In genomic region chr4:128525939-128526630, GRCh38 we compare ENCODE assay signal across 12 cellular contexts.
DNase-seq lines count a peak whose midpoint lies in the region; ATAC-seq and TF ChIP-seq lines count a peak whose summit lies in the region.
"Had no signal": no experiment of that assay in that cellular context is flagged by ENCODE, and none has a peak within 500 bp of the region (broad histone marks: within the 10 kb centered on the region; RNA-seq: fewer than 3 reads in every experiment).

No MANE protein-coding gene starts in this region.

- TF ChIP-seq POLR2A in prostate gland (IDR thresholded peaks at IDR 0.05) = no peak

- ATAC-seq in GM19463 (IDR thresholded peaks at IDR 0.05; ENCODE audit: unreplicated experiment) = no peak

- no peaks in the 10 kb centered on the region for H3K79me2 ChIP-seq in PC-9 (ENCODE audit: low read depth)

- no TSS peak for BruUV-seq in PC-9 (replicated peaks; lab: Mats Ljungman, UMichigan)

- peak; percentile 41 for DNase-seq in EH (ENCODE audit: low read depth)
- peak; percentile 24 to 97 for DNase-seq in PC-9
- DNase-seq in fibroblast of gingiva (ENCODE audit: low read depth) = peak; percentile 51
- peak; percentile 29 for DNase-seq in prostate gland (ENCODE audit: low spot score)
- DNase-seq in NCI-H1436 treated with DMSO at 0.1 percent for 48 hours (lab: John Stamatoyannopoulos, UW) = no peak
- DNase-seq in NCI-H1436 (lab: John Stamatoyannopoulos, UW) = no peak
- DNase-seq in iPS-NIHi7 (ENCODE audit: extremely low spot score) = no peak
- DNase-seq: activated CD4-positive, alpha-beta T cell treated with anti-CD3 and anti-CD28 coated beads for 1 hour; activated naive CD4-positive, alpha-beta T cell treated with Interleukin-2 at 50 U/mL for 16 hours; effector memory CD4-positive, alpha-beta T cell; kidney had no signal

- CTCF ChIA-PET in PC-9 (lab: Charles Lee) = no interaction called here

- H2AFZ ChIP-seq in PC-9 = no peak overlapping the region

- H3K27ac ChIP-seq in PC-9 (peak overlapping the region; percentile 98), prostate gland (peak overlapping the region; percentile 60 to 69)

- H3K9me2 ChIP-seq in PC-9 (ENCODE audit: insufficient read depth) = no peaks in the 10 kb centered on the region

- TF ChIP-seq CTCF in PC-9 (conservative IDR thresholded peaks at IDR 0.05) (no peak), prostate gland (IDR thresholded peaks at IDR 0.05) (no peak)

- H4K20me1 ChIP-seq in PC-9 (ENCODE audit: insufficient read depth) = no peaks in the 10 kb centered on the region

- H3K9me3 ChIP-seq in PC-9 (ENCODE audit: insufficient read depth, low read depth) (no peaks in the 10 kb centered on the region), prostate gland (no peaks in the 10 kb centered on the region)

- intact Hi-C loops in PC-9 (cut with micrococcal nuclease; ENCODE audit: unreplicated experiment) = loop anchor here (2.0 to 5.0 kb wide), 5 partner anchors 27 to 894 kb away; partner anchors contain the start of genes INTU and PGRMC2
- intact Hi-C loops in prostate gland (cut with DNase I) = no loop called here

- H3K4me3 ChIP-seq in PC-9 (peak overlapping the region; percentile 41; the same call in 1 of the 2 replicates), prostate gland (no peak overlapping the region)

- H3K4me1 ChIP-seq in PC-9 (replicated peaks; ENCODE audit: insufficient read depth) (peaks cover 66% of the 10 kb centered on the region), prostate gland (replicated peaks) (peaks cover 11% of the 10 kb centered on the region)

- peaks cover 30% of the 10 kb centered on the region for H3F3A ChIP-seq in PC-9 (ENCODE audit: insufficient read depth, low read depth)

- H3K27me3 ChIP-seq in PC-9 (ENCODE audit: insufficient read depth, low read depth) = no peaks in the 10 kb centered on the region
- H3K27me3 ChIP-seq in prostate gland (replicated peaks; ENCODE audit: insufficient read depth) = no peaks in the 10 kb centered on the region

- H3K4me2 ChIP-seq in PC-9 = peak overlapping the region; percentile 78

- 24% methylated on average over 1 of the region's 1 CpG for WGBS in prostate gland

- H3K36me3 ChIP-seq in PC-9 (ENCODE audit: low read depth) (no peaks in the 10 kb centered on the region), prostate gland (no peaks in the 10 kb centered on the region)

- POLR2A ChIA-PET in PC-9 (lab: Charles Lee; ENCODE audit: unreplicated experiment) = interaction anchor here (0.8 kb wide), 1 partner anchor 246 kb away, joined by 8 read pairs; no protein-coding TSS in a partner anchor

Comparison
In these comparisons a context has a peak if more than half of its experiments do, and no peak if none do; other contexts are left out.
1. DNase-seq: peak in EH (single experiment), PC-9 (2 of 2), fibroblast of gingiva (single experiment) and prostate gland (single experiment); none in NCI-H1436 treated with DMSO at 0.1 percent for 48 hours (single experiment), NCI-H1436 (single experiment) and iPS-NIHi7 (single experiment).